17 cellular contexts compared by ENCODE assay signal in genomic region chr2:217220228-217221013, GRCh38.
DNase-seq lines count a peak whose midpoint lies in the region; ATAC-seq, FAIRE-seq and TF ChIP-seq lines count a peak whose summit lies in the region.
"Had no signal": no experiment of that assay in that cellular context is flagged by ENCODE, and none has a peak within 500 bp of the region (broad histone marks: within the 10 kb centered on the region; RNA-seq: fewer than 3 reads in every experiment).

No MANE protein-coding gene starts in this region.

- no peak overlapping the region for H3K4me3 Mint-ChIP-seq in GM23338
- H3K4me3 Mint-ChIP-seq: activated naive CD8-positive, alpha-beta T cell treated with anti-CD3 and anti-CD28 coated beads for 36 hours; activated T-cell treated with anti-CD3 and anti-CD28 coated beads, Interleukin-2, amount 50 U/mL, for 4 hours; memory B cell had no signal

- H3K27ac Mint-ChIP-seq in GM23338: no peak overlapping the region
- H3K27ac Mint-ChIP-seq: activated naive CD8-positive, alpha-beta T cell treated with anti-CD3 and anti-CD28 coated beads for 36 hours; memory B cell had no signal

- H2AFZ ChIP-seq in GM23338: no peak overlapping the region

- ATAC-seq in GM23338: no peak
- no peak for ATAC-seq in left lobe of liver
- ATAC-seq: activated T-cell treated with anti-CD3 and anti-CD28 coated beads, Interleukin-2, amount 50 U/mL, for 4 hours had no signal

- no peaks in the 10 kb centered on the region for H3K36me3 ChIP-seq in GM23338 (ENCODE audit: insufficient read depth)
- H3K36me3 ChIP-seq: stomach had no signal

- H3K27ac ChIP-seq in GM23338 (ENCODE audit: low read depth): no peak overlapping the region
- H3K27ac ChIP-seq: stomach had no signal

- H3K9me2 ChIP-seq in GM23338 (ENCODE audit: insufficient read depth): peaks cover 11% of the 10 kb centered on the region; the same call in 1 of the 2 replicates
- H3K9me2 ChIP-seq: SK-N-SH had no signal

- H3K4me2 ChIP-seq in GM23338: no peak overlapping the region
- H3K4me2 ChIP-seq: SK-N-SH had no signal

- H3K9me3 Mint-ChIP-seq in GM23338: no peaks in the 10 kb centered on the region

- no peaks in the 10 kb centered on the region for H3F3A ChIP-seq in GM23338 (replicated peaks; ENCODE audit: low read depth)

- no peak overlapping the region for H3K4me3 ChIP-seq in GM23338
- H3K4me3 ChIP-seq: stomach had no signal

- TF ChIP-seq CTCF in GM23338 (conservative IDR thresholded peaks at IDR 0.05; ENCODE audit: low read depth in 2 of 2): no peak

- H3K27me3 ChIP-seq in GM23338 (ENCODE audit: insufficient read depth): no peaks in the 10 kb centered on the region
- H3K27me3 ChIP-seq: stomach had no signal

- no peaks in the 10 kb centered on the region for H4K20me1 ChIP-seq in GM23338 (replicated peaks; ENCODE audit: insufficient read depth)

- H3K27me3 Mint-ChIP-seq in GM23338 (ENCODE audit: insufficient read depth, low read depth, poor library complexity): no peaks in the 10 kb centered on the region

- H3K4me1 Mint-ChIP-seq in GM23338: peaks cover 4% of the 10 kb centered on the region; the same call in 1 of the 3 replicates

- 0 out of 2 replicates have a peak, but pooled peaks cover 3% of the 10 kb centered on the region for H3K4me1 ChIP-seq in GM23338 (ENCODE audit: insufficient read depth)

- H3K79me2 ChIP-seq in GM23338 (replicated peaks; ENCODE audit: insufficient read depth): no peaks in the 10 kb centered on the region

- FAIRE-seq in GM18507 (lab: Jason Lieb, UNC): peak; percentile 78
- FAIRE-seq: small intestine had no signal

- DNase-seq in GM18507 (ENCODE audit: extremely low spot score, insufficient read length, low read depth): no peak
- DNase-seq in OCI-M1 (lab: John Stamatoyannopoulos, UW): peak; percentile 37
- peak; percentile 60 for DNase-seq in fibroblast of peridontal ligament (ENCODE audit: extremely low read depth)
- DNase-seq in smooth muscle cell of the brain vasculature (ENCODE audit: low read depth, low spot score): peak; percentile 45
- no peak for DNase-seq in GM23338 (ENCODE audit: low spot score)
- DNase-seq in DMS 273 treated with DMSO at 0.1 percent for 48 hours (lab: John Stamatoyannopoulos, UW): no peak
- DNase-seq in stimulated activated CD4-positive, alpha-beta T cell treated with anti-CD3 and anti-CD28 coated beads, Interleukin-4, amount 100 ng/mL, for 4 hours: no peak
- no peak for DNase-seq in left lobe of liver (ENCODE audit: low spot score)
- DNase-seq: activated naive CD8-positive, alpha-beta T cell treated with anti-CD3 and anti-CD28 coated beads for 36 hours; activated T-cell treated with anti-CD3 and anti-CD28 coated beads, Interleukin-2, amount 50 U/mL, for 4 hours; cortex of kidney; DMS79; NCI-H1048; SK-N-SH; small intestine; stomach had no signal

- no peaks in the 10 kb centered on the region for H3K36me3 Mint-ChIP-seq in GM23338 (ENCODE audit: low read depth)

TF ChIP-seq in GM23338, 12 proteins besides CTCF, POLR2A, EP300 and RAD21:
- TF ChIP-seq, protein P1, sequence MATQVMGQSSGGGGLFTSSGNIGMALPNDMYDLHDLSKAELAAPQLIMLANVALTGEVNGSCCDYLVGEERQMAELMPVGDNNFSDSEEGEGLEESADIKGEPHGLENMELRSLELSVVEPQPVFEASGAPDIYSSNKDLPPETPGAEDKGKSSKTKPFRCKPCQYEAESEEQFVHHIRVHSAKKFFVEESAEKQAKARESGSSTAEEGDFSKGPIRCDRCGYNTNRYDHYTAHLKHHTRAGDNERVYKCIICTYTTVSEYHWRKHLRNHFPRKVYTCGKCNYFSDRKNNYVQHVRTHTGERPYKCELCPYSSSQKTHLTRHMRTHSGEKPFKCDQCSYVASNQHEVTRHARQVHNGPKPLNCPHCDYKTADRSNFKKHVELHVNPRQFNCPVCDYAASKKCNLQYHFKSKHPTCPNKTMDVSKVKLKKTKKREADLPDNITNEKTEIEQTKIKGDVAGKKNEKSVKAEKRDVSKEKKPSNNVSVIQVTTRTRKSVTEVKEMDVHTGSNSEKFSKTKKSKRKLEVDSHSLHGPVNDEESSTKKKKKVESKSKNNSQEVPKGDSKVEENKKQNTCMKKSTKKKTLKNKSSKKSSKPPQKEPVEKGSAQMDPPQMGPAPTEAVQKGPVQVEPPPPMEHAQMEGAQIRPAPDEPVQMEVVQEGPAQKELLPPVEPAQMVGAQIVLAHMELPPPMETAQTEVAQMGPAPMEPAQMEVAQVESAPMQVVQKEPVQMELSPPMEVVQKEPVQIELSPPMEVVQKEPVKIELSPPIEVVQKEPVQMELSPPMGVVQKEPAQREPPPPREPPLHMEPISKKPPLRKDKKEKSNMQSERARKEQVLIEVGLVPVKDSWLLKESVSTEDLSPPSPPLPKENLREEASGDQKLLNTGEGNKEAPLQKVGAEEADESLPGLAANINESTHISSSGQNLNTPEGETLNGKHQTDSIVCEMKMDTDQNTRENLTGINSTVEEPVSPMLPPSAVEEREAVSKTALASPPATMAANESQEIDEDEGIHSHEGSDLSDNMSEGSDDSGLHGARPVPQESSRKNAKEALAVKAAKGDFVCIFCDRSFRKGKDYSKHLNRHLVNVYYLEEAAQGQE (IDR thresholded peaks at IDR 0.05; ENCODE audit: unreplicated experiment): no peak
- TF ChIP-seq JUNB (IDR thresholded peaks at IDR 0.05; ENCODE audit: unreplicated experiment): no peak
- no peak for TF ChIP-seq STAT1 (IDR thresholded peaks at IDR 0.05; ENCODE audit: unreplicated experiment)
TF ChIP-seq in GM23338: peak in this region for 0.

Comparison
In these comparisons a context has a peak if more than half of its experiments do, and no peak if none do; other contexts are left out.
1. DNase-seq: peak in OCI-M1 (single experiment), fibroblast of peridontal ligament (single experiment) and smooth muscle cell of the brain vasculature (single experiment); none in GM18507 (single experiment), GM23338 (single experiment), DMS 273 treated with DMSO at 0.1 percent for 48 hours (single experiment), stimulated activated CD4-positive, alpha-beta T cell treated with anti-CD3 and anti-CD28 coated beads, Interleukin-4, amount 100 ng/mL, for 4 hours (0 of 2) and left lobe of liver (single experiment).